33 cellular contexts compared by ENCODE assay signal in the genomic region with DNA sequence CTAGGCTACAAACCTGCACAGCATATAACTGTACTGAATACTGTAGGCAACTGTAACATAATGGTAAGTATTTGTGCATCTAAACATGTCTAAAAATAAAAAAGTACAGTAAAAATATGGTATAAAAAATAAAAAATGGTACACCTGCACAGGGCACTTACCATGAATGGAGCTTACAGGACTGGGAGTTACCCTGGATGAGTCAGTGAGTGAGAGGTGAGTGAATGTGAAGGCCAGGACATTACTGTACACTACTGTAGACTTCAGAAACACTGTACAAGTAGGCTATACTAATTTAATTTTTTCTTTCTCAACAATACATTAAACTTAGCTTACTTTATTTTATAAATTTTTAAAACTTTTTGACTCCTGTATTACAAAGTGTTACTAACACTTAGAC.
"Had no signal": no experiment of that assay in that cellular context is flagged by ENCODE, and none has a peak within 500 bp of the region (broad histone marks: within the 10 kb centered on the region; RNA-seq: fewer than 3 reads in every experiment).

No MANE protein-coding gene starts in this region.

- ATAC-seq: activated naive CD8-positive, alpha-beta T cell treated with anti-CD3 and anti-CD28 coated beads, Interleukin-2, amount 50 U/mL, for 24 hours; activated T-cell treated with anti-CD3 and anti-CD28 coated beads, Interleukin-2, amount 50 U/mL, for 4 hours; body of pancreas; gastrocnemius medialis; heart left ventricle; WTC11 had no signal

- H3K27me3 Mint-ChIP-seq: activated CD4-positive, alpha-beta memory T cell treated with anti-CD3 and anti-CD28 coated beads, Interleukin-2, amount 10 ng/mL, durations not matched to agents 7 days and 5 days; activated CD4-positive, alpha-beta T cell treated with anti-CD3 and anti-CD28 coated beads, Interleukin-2, amount 10 ng/mL, durations not matched to agents 7 days and 5 days; activated naive CD4-positive, alpha-beta T cell treated with anti-CD3 and anti-CD28 coated beads, Interleukin-2, amount 50 U/mL, for 24 hours; activated naive CD8-positive, alpha-beta T cell treated with anti-CD3 and anti-CD28 coated beads for 36 hours had no signal

- DNase-seq: activated CD4-positive, alpha-beta memory T cell treated with anti-CD3 and anti-CD28 coated beads, Interleukin-2, amount 10 ng/mL, durations not matched to agents 7 days and 5 days; activated CD4-positive, alpha-beta T cell treated with anti-CD3 and anti-CD28 coated beads for 1 hour; activated CD4-positive, alpha-beta T cell treated with anti-CD3 and anti-CD28 coated beads for 4 hours; activated CD4-positive, alpha-beta T cell treated with anti-CD3 and anti-CD28 coated beads, Interleukin-2, amount 10 ng/mL, durations not matched to agents 7 days and 5 days; activated CD4-positive, alpha-beta T cell treated with anti-CD3 and anti-CD28 coated beads, Interleukin-2, amount 50 U/mL, for 4 hours; activated CD8-positive, alpha-beta memory T cell treated with anti-CD3 and anti-CD28 coated beads, Interleukin-2, amount 50 U/mL, for 48 hours; activated effector memory CD4-positive, alpha-beta T cell treated with anti-CD3 and anti-CD28 coated beads, Interleukin-2, amount 50 U/mL, for 16 hours; activated naive CD4-positive, alpha-beta T cell treated with anti-CD3 and anti-CD28 coated beads for 36 hours; activated naive CD8-positive, alpha-beta T cell treated with anti-CD3 and anti-CD28 coated beads for 36 hours; activated naive CD8-positive, alpha-beta T cell treated with anti-CD3 and anti-CD28 coated beads, Interleukin-2, amount 50 U/mL, for 24 hours; activated T-cell treated with anti-CD3 and anti-CD28 coated beads for 4 hours; activated T-cell treated with anti-CD3 and anti-CD28 coated beads, Interleukin-2, amount 50 U/mL, for 4 hours; adrenal gland; amygdala; aorta; body of pancreas; dorsolateral prefrontal cortex; effector memory CD4-positive, alpha-beta T cell; esophagus squamous epithelium; gastrocnemius medialis; glutamatergic neuron; heart left ventricle; T-helper 2 cell had no signal

- H3K4me1 Mint-ChIP-seq: activated CD4-positive, alpha-beta memory T cell treated with anti-CD3 and anti-CD28 coated beads, Interleukin-2, amount 10 ng/mL, durations not matched to agents 7 days and 5 days; activated CD4-positive, alpha-beta T cell treated with anti-CD3 and anti-CD28 coated beads, Interleukin-2, amount 10 ng/mL, durations not matched to agents 7 days and 5 days; activated naive CD4-positive, alpha-beta T cell treated with anti-CD3 and anti-CD28 coated beads, Interleukin-2, amount 50 U/mL, for 24 hours; activated naive CD8-positive, alpha-beta T cell treated with anti-CD3 and anti-CD28 coated beads for 36 hours; activated naive CD8-positive, alpha-beta T cell treated with anti-CD3 and anti-CD28 coated beads, Interleukin-2, amount 50 U/mL, for 24 hours; central memory CD8-positive, alpha-beta T cell had no signal

- H3K27ac ChIP-seq: adrenal gland, body of pancreas, cardiac muscle cell, coronary artery, epithelial cell of prostate, esophagus squamous epithelium, gastrocnemius medialis, heart left ventricle, VCaP had no signal

- H3K9me3 Mint-ChIP-seq: activated CD4-positive, alpha-beta memory T cell treated with anti-CD3 and anti-CD28 coated beads, Interleukin-2, amount 10 ng/mL, durations not matched to agents 7 days and 5 days; activated CD4-positive, alpha-beta T cell treated with anti-CD3 and anti-CD28 coated beads, Interleukin-2, amount 10 ng/mL, durations not matched to agents 7 days and 5 days; activated naive CD4-positive, alpha-beta T cell treated with anti-CD3 and anti-CD28 coated beads for 36 hours; activated naive CD4-positive, alpha-beta T cell treated with anti-CD3 and anti-CD28 coated beads, Interleukin-2, amount 50 U/mL, for 24 hours; activated naive CD8-positive, alpha-beta T cell treated with anti-CD3 and anti-CD28 coated beads for 36 hours; activated naive CD8-positive, alpha-beta T cell treated with anti-CD3 and anti-CD28 coated beads, Interleukin-2, amount 50 U/mL, for 24 hours; activated T-cell treated with anti-CD3 and anti-CD28 coated beads, Interleukin-2, amount 50 U/mL, for 4 hours; activated T-helper 1 cell treated with anti-CD3 and anti-CD28 coated beads, Interleukin-12 subunit alpha, Interleukin-12 subunit beta, Interleukin-2, Interleukin-4 antibody, amounts not matched to agents 30 ng/mL and 10 ng/mL and 1 ng/mL, durations not matched to agents 14 hours and 24 hours and 36 hours; activated T-helper 2 cell treated with anti-CD3 and anti-CD28 coated beads, Interferon-gamma antibody, Interleukin-2, Interleukin-4, amounts not matched to agents 10 μg/mL and 5 μg/mL and 100 μg/mL, durations not matched to agents 14 hours and 24 hours and 36 hours; central memory CD8-positive, alpha-beta T cell; dendritic cell treated with granulocyte-macrophage colony-stimulating factor and Interleukin-4, amounts not matched to agents 40 ng/mL and 50 ng/mL, for 4 days; WTC11 had no signal

- H3K9me3 ChIP-seq: adrenal gland, body of pancreas, esophagus squamous epithelium, gastrocnemius medialis, heart left ventricle had no signal

- H3K27ac Mint-ChIP-seq: activated CD4-positive, alpha-beta memory T cell treated with anti-CD3 and anti-CD28 coated beads, Interleukin-2, amount 10 ng/mL, durations not matched to agents 7 days and 5 days; activated CD4-positive, alpha-beta T cell treated with anti-CD3 and anti-CD28 coated beads, Interleukin-2, amount 10 ng/mL, durations not matched to agents 7 days and 5 days; activated naive CD4-positive, alpha-beta T cell treated with anti-CD3 and anti-CD28 coated beads for 36 hours; activated naive CD4-positive, alpha-beta T cell treated with anti-CD3 and anti-CD28 coated beads, Interleukin-2, amount 50 U/mL, for 24 hours; activated naive CD8-positive, alpha-beta T cell treated with anti-CD3 and anti-CD28 coated beads for 36 hours; activated naive CD8-positive, alpha-beta T cell treated with anti-CD3 and anti-CD28 coated beads, Interleukin-2, amount 50 U/mL, for 24 hours; activated T-helper 1 cell treated with anti-CD3 and anti-CD28 coated beads, Interleukin-12 subunit alpha, Interleukin-12 subunit beta, Interleukin-2, Interleukin-4 antibody, amounts not matched to agents 30 ng/mL and 10 ng/mL and 1 ng/mL, durations not matched to agents 14 hours and 24 hours and 36 hours; activated T-helper 2 cell treated with anti-CD3 and anti-CD28 coated beads, Interferon-gamma antibody, Interleukin-2, Interleukin-4, amounts not matched to agents 10 μg/mL and 5 μg/mL and 100 μg/mL, durations not matched to agents 14 hours and 24 hours and 36 hours; dendritic cell treated with granulocyte-macrophage colony-stimulating factor and Interleukin-4, amounts not matched to agents 40 ng/mL and 50 ng/mL, for 4 days; WTC11 had no signal

- H3K4me3 ChIP-seq: adrenal gland, body of pancreas, cardiac muscle cell, coronary artery, dorsolateral prefrontal cortex, esophagus squamous epithelium, gastrocnemius medialis, heart left ventricle had no signal

- H3K36me3 Mint-ChIP-seq: activated naive CD4-positive, alpha-beta T cell treated with anti-CD3 and anti-CD28 coated beads, Interleukin-2, amount 50 U/mL, for 24 hours; activated naive CD8-positive, alpha-beta T cell treated with anti-CD3 and anti-CD28 coated beads for 36 hours; WTC11 had no signal

- H3K36me3 ChIP-seq: adrenal gland, cardiac muscle cell, esophagus squamous epithelium, gastrocnemius medialis, heart left ventricle had no signal

- H3K27me3 ChIP-seq: adrenal gland, body of pancreas, cardiac muscle cell, dorsolateral prefrontal cortex, esophagus squamous epithelium, gastrocnemius medialis, heart left ventricle had no signal

- H3K4me3 Mint-ChIP-seq: activated CD4-positive, alpha-beta memory T cell treated with anti-CD3 and anti-CD28 coated beads, Interleukin-2, amount 10 ng/mL, durations not matched to agents 7 days and 5 days; activated CD4-positive, alpha-beta T cell treated with anti-CD3 and anti-CD28 coated beads, Interleukin-2, amount 10 ng/mL, durations not matched to agents 7 days and 5 days; activated naive CD4-positive, alpha-beta T cell treated with anti-CD3 and anti-CD28 coated beads for 36 hours; activated naive CD4-positive, alpha-beta T cell treated with anti-CD3 and anti-CD28 coated beads, Interleukin-2, amount 50 U/mL, for 24 hours; activated naive CD8-positive, alpha-beta T cell treated with anti-CD3 and anti-CD28 coated beads for 36 hours; activated naive CD8-positive, alpha-beta T cell treated with anti-CD3 and anti-CD28 coated beads, Interleukin-2, amount 50 U/mL, for 24 hours; activated T-cell treated with anti-CD3 and anti-CD28 coated beads, Interleukin-2, amount 50 U/mL, for 4 hours; activated T-helper 1 cell treated with anti-CD3 and anti-CD28 coated beads, Interleukin-12 subunit alpha, Interleukin-12 subunit beta, Interleukin-2, Interleukin-4 antibody, amounts not matched to agents 30 ng/mL and 10 ng/mL and 1 ng/mL, durations not matched to agents 14 hours and 24 hours and 36 hours; central memory CD8-positive, alpha-beta T cell; dendritic cell treated with granulocyte-macrophage colony-stimulating factor and Interleukin-4, amounts not matched to agents 40 ng/mL and 50 ng/mL, for 4 days; WTC11 had no signal

- H3K4me1 ChIP-seq: adrenal gland, body of pancreas, esophagus squamous epithelium, gastrocnemius medialis, heart left ventricle had no signal
